In genomic region chrX:117641913-117642656, GRCh38 we compare ENCODE assay signal across 23 cellular contexts.
DNase-seq lines count a peak whose midpoint lies in the region; ATAC-seq, FAIRE-seq and TF ChIP-seq lines count a peak whose summit lies in the region.
"Had no signal": no experiment of that assay in that cellular context is flagged by ENCODE, and none has a peak within 500 bp of the region (broad histone marks: within the 10 kb centered on the region; RNA-seq: fewer than 3 reads in every experiment).

No MANE protein-coding gene starts in this region.

- POLR2A ChIA-PET in CD4-positive, alpha-beta memory T cell (lab: Charles Lee; ENCODE audit: partially characterized antibody), result no interaction called here

- H3K79me2 ChIP-seq in astrocyte (ENCODE audit: insufficient read depth, low read length), result no peaks in the 10 kb centered on the region

- H3K4me1 ChIP-seq in astrocyte (ENCODE audit: insufficient read depth, low read length) (no peaks in the 10 kb centered on the region), right lobe of liver (no peaks in the 10 kb centered on the region), gastrocnemius medialis (no peaks in the 10 kb centered on the region), upper lobe of right lung (no peaks in the 10 kb centered on the region)
- no peaks in the 10 kb centered on the region for H3K4me1 ChIP-seq in CD4-positive, alpha-beta memory T cell (ENCODE audit: insufficient read depth, low read length)
- H3K4me1 ChIP-seq: A549; BE2C; BLaER1 treated with 17β-estradiol and CSF1 and Interleukin-3, amounts not matched to agents 10 nM and 100 nM; Caco-2 had no signal

- WGBS in right lobe of liver (ENCODE audit: insufficient coverage, low coverage, low lambda C conversion rate, missing lambda C conversion rate), result 50% methylated on average over 6 of the region's 6 CpGs

- no peak overlapping the region for H3K4me3 Mint-ChIP-seq in astrocyte (ENCODE audit: unreplicated experiment)
- no peak overlapping the region for H3K4me3 Mint-ChIP-seq in CD4-positive, alpha-beta memory T cell
- H3K4me3 Mint-ChIP-seq: CD14-positive monocyte; CD4-positive, alpha-beta T cell had no signal

- TF ChIP-seq CTCF in astrocyte (IDR thresholded peaks at IDR 0.05; ENCODE audit: insufficient read depth, low read depth, low read length) (no peak), right lobe of liver (IDR thresholded peaks at IDR 0.05) (no peak), gastrocnemius medialis (IDR thresholded peaks at IDR 0.05 in 4 of 5, conservative IDR thresholded peaks at IDR 0.05 in 1 of 5) (no peak), upper lobe of right lung (IDR thresholded peaks at IDR 0.05) (no peak)

- H3K27me3 Mint-ChIP-seq in astrocyte (ENCODE audit: low read depth, unreplicated experiment), result no peaks in the 10 kb centered on the region
- H3K27me3 Mint-ChIP-seq in CD4-positive, alpha-beta memory T cell, result no peaks in the 10 kb centered on the region
- H3K27me3 Mint-ChIP-seq: CD4-positive, alpha-beta T cell had no signal

- H3K27ac Mint-ChIP-seq in astrocyte (ENCODE audit: unreplicated experiment), result no peak overlapping the region
- no peak overlapping the region for H3K27ac Mint-ChIP-seq in CD4-positive, alpha-beta memory T cell
- H3K27ac Mint-ChIP-seq: CD4-positive, alpha-beta T cell had no signal

- CTCF ChIA-PET in CD4-positive, alpha-beta memory T cell (lab: Charles Lee; ENCODE audit: partially characterized antibody), result no interaction called here

- no peak overlapping the region for H3K4me2 ChIP-seq in astrocyte (ENCODE audit: low read length)
- H3K4me2 ChIP-seq: A549; BLaER1 treated with 17β-estradiol and CSF1 and Interleukin-3, amounts not matched to agents 10 nM and 100 nM had no signal

- H3K27ac ChIP-seq in astrocyte (ENCODE audit: low read depth, low read length) (no peak overlapping the region), right lobe of liver (peak overlapping the region in 2 of 3 donors; percentile 37 to 68), gastrocnemius medialis (peak overlapping the region in 1 of 4 donors; percentile 65), upper lobe of right lung (no peak overlapping the region)
- no peak overlapping the region for H3K27ac ChIP-seq in CD4-positive, alpha-beta memory T cell (ENCODE audit: low read depth, low read length)
- H3K27ac ChIP-seq: A549; BLaER1 treated with 17β-estradiol and CSF1 and Interleukin-3, amounts not matched to agents 10 nM and 100 nM; GM23248 had no signal

- no peaks in the 10 kb centered on the region for H3K9me3 Mint-ChIP-seq in astrocyte (ENCODE audit: unreplicated experiment)
- H3K9me3 Mint-ChIP-seq in CD4-positive, alpha-beta memory T cell, result peaks cover 0 to 2% (median 0%) of the 10 kb centered on the region in 8 donors
- H3K9me3 Mint-ChIP-seq: CD14-positive monocyte had no signal

- in situ Hi-C loops in gastrocnemius medialis (cut with MboI; ENCODE audit: low sequenced_read_pairs in 4 of 4), result no loop called here

- H3K9me3 ChIP-seq in astrocyte (ENCODE audit: insufficient read depth, low read depth, low read length), result no peaks in the 10 kb centered on the region
- no peaks in the 10 kb centered on the region for H3K9me3 ChIP-seq in right lobe of liver
- H3K9me3 ChIP-seq in gastrocnemius medialis, result no peaks in the 10 kb centered on the region
- no peaks in the 10 kb centered on the region for H3K9me3 ChIP-seq in CD4-positive, alpha-beta memory T cell (ENCODE audit: control insufficient read depth in 1 of 2, low read length in 2 of 2)
- H3K9me3 ChIP-seq in upper lobe of right lung, result no peaks in the 10 kb centered on the region
- H3K9me3 ChIP-seq: A549; BE2C; BLaER1 treated with 17β-estradiol and CSF1 and Interleukin-3, amounts not matched to agents 10 nM and 100 nM; Caco-2 had no signal

- H3K36me3 ChIP-seq in astrocyte (ENCODE audit: insufficient read depth, low read length) (no peaks in the 10 kb centered on the region), right lobe of liver (no peaks in the 10 kb centered on the region), gastrocnemius medialis (no peaks in the 10 kb centered on the region), upper lobe of right lung (no peaks in the 10 kb centered on the region)
- no peaks in the 10 kb centered on the region for H3K36me3 ChIP-seq in CD4-positive, alpha-beta memory T cell (ENCODE audit: insufficient read depth, low read length)
- H3K36me3 ChIP-seq: BE2C; BLaER1 treated with 17β-estradiol and CSF1 and Interleukin-3, amounts not matched to agents 10 nM and 100 nM had no signal

- peak; percentile 26 for FAIRE-seq in astrocyte (lab: Jason Lieb, UNC)
- FAIRE-seq: G401.6, H1 had no signal

- peak; percentile 73 to 95 (median 76) for ATAC-seq in right lobe of liver
- ATAC-seq in gastrocnemius medialis, result peak; percentile 79 to 87
- ATAC-seq in GM21360 (IDR thresholded peaks at IDR 0.05; ENCODE audit: unreplicated experiment), result no peak
- no peak for ATAC-seq in upper lobe of right lung
- ATAC-seq: A549 had no signal

- intact Hi-C loops in right lobe of liver (cut with DNase I), result no loop called here
- intact Hi-C loops in gastrocnemius medialis (cut with DNase I; ENCODE audit: low total_unique reads), result no loop called here
- intact Hi-C loops in CD4-positive, alpha-beta memory T cell (cut with micrococcal nuclease), result no loop called here
- intact Hi-C loops in upper lobe of right lung (cut with DNase I), result no loop called here

- no peaks in the 10 kb centered on the region for H3K36me3 Mint-ChIP-seq in astrocyte (ENCODE audit: low read depth, unreplicated experiment)
- no peaks in the 10 kb centered on the region for H3K36me3 Mint-ChIP-seq in CD4-positive, alpha-beta memory T cell
- H3K36me3 Mint-ChIP-seq: CD14-positive monocyte had no signal

- H2AFZ ChIP-seq in astrocyte (ENCODE audit: low read depth, low read length), result no peak overlapping the region
- H2AFZ ChIP-seq: GM23248 had no signal

- no peak overlapping the region for H3K9ac ChIP-seq in astrocyte (ENCODE audit: low read length)
- H3K9ac ChIP-seq: BLaER1 treated with 17β-estradiol and CSF1 and Interleukin-3, amounts not matched to agents 10 nM and 100 nM; GM23248 had no signal

- H4K20me1 ChIP-seq in astrocyte (ENCODE audit: insufficient read depth, low read length), result no peaks in the 10 kb centered on the region
- H4K20me1 ChIP-seq: BLaER1 treated with 17β-estradiol and CSF1 and Interleukin-3, amounts not matched to agents 10 nM and 100 nM had no signal

- TF ChIP-seq POLR2A in right lobe of liver (IDR thresholded peaks at IDR 0.05), result no peak
- TF ChIP-seq POLR2A in gastrocnemius medialis (IDR thresholded peaks at IDR 0.05), result no peak

- DNase-seq in COLO829 (ENCODE audit: low spot score) (peak; percentile 13), astrocyte (ENCODE audit: low read depth) (no peak), right lobe of liver (peak in 1 of 3 donors; percentile 49), gastrocnemius medialis (peak; percentile 7 to 14), upper lobe of right lung (no peak)
- DNase-seq in CD4-positive, alpha-beta memory T cell, result no peak
- DNase-seq: 8988T; ACHN; AML-193; BE2C; Caco-2; CD4-positive, alpha-beta T cell; DMS153; DND-41; GM23248; H7; HCEC 1CT had no signal

- H3K27me3 ChIP-seq in astrocyte (ENCODE audit: insufficient read depth, low read length) (no peaks in the 10 kb centered on the region), right lobe of liver (no peaks in the 10 kb centered on the region), gastrocnemius medialis (no peaks in the 10 kb centered on the region), upper lobe of right lung (no peaks in the 10 kb centered on the region)
- no peaks in the 10 kb centered on the region for H3K27me3 ChIP-seq in CD4-positive, alpha-beta memory T cell (ENCODE audit: insufficient read depth, low read length)
- H3K27me3 ChIP-seq: BE2C; BLaER1 treated with 17β-estradiol and CSF1 and Interleukin-3, amounts not matched to agents 10 nM and 100 nM had no signal

- H3K4me3 ChIP-seq in astrocyte (ENCODE audit: insufficient read depth, low read depth, low read length) (no peak overlapping the region), right lobe of liver (no peak overlapping the region), gastrocnemius medialis (no peak overlapping the region), upper lobe of right lung (no peak overlapping the region)
- H3K4me3 ChIP-seq in CD4-positive, alpha-beta memory T cell (ENCODE audit: low read length in 2 of 2), result no peak overlapping the region
- H3K4me3 ChIP-seq: A549; BLaER1 treated with 17β-estradiol and CSF1 and Interleukin-3, amounts not matched to agents 10 nM and 100 nM; GM23248 had no signal

- peaks cover 1% of the 10 kb centered on the region for H3K4me1 Mint-ChIP-seq in astrocyte (ENCODE audit: low read depth, unreplicated experiment)
- no peaks in the 10 kb centered on the region for H3K4me1 Mint-ChIP-seq in CD4-positive, alpha-beta memory T cell
- H3K4me1 Mint-ChIP-seq: CD14-positive monocyte had no signal

Comparison
In these comparisons a context has a peak if more than half of its experiments do, and no peak if none do; other contexts are left out.
1. DNase-seq: peak in COLO829 (single experiment) and gastrocnemius medialis (2 of 2); none in astrocyte (single experiment), CD4-positive, alpha-beta memory T cell (0 of 5) and upper lobe of right lung (single experiment).
2. H3K27ac ChIP-seq: peak in right lobe of liver (2 of 3); none in astrocyte (single experiment), CD4-positive, alpha-beta memory T cell (single experiment) and upper lobe of right lung (single experiment).
3. ATAC-seq: peak in right lobe of liver (4 of 4) and gastrocnemius medialis (2 of 2); none in GM21360 (single experiment) and upper lobe of right lung (single experiment).